Comparison of ENCODE assay signal across 44 cellular contexts in genomic region chr17:3127451-3127850, GRCh38. TPM values are rescaled to one million over a fixed set of nuclear protein-coding genes. Genes with fewer than 3 reads are reported as not detected.
"Had no signal": no experiment of that assay in that cellular context is flagged by ENCODE, and none has a peak within 500 bp of the region (broad histone marks: within the 10 kb centered on the region; RNA-seq: fewer than 3 reads in every experiment).

Gene OR1G1, minus strand, starts transcription at chr17:3127551. Its CDS starts 0 bp downstream, at chr17:3127551.

- ATAC-seq: activated naive CD4-positive, alpha-beta T cell treated with anti-CD3 and anti-CD28 coated beads, Interleukin-2, amount 50 U/mL, for 72 hours; activated naive CD8-positive, alpha-beta T cell treated with anti-CD3 and anti-CD28 coated beads, Interleukin-2, amount 50 U/mL, for 24 hours; activated T-cell treated with anti-CD3 and anti-CD28 coated beads, Interleukin-2, amount 50 U/mL, for 4 hours; activated T-cell treated with anti-CD3 and anti-CD28 coated beads, Interleukin-2, amount 50 U/mL, for 72 hours; activated T-helper 17 cell treated with anti-CD3 and anti-CD28 coated beads, Interleukin-2, amount 50 U/mL, for 72 hours; body of pancreas had no signal

- H3K27me3 ChIP-seq: ascending aorta, body of pancreas, brain microvascular endothelial cell, cardiac muscle cell had no signal

- H3K27ac Mint-ChIP-seq: activated naive CD4-positive, alpha-beta T cell treated with anti-CD3 and anti-CD28 coated beads for 36 hours; activated naive CD4-positive, alpha-beta T cell treated with anti-CD3 and anti-CD28 coated beads, Interleukin-2, amount 10 ng/mL, durations not matched to agents 7 days and 5 days; activated naive CD4-positive, alpha-beta T cell treated with anti-CD3 and anti-CD28 coated beads, Interleukin-2, amount 50 U/mL, for 24 hours; activated naive CD8-positive, alpha-beta T cell; activated naive CD8-positive, alpha-beta T cell treated with anti-CD3 and anti-CD28 coated beads for 36 hours; activated naive CD8-positive, alpha-beta T cell treated with anti-CD3 and anti-CD28 coated beads, Interleukin-2, amount 10 ng/mL, durations not matched to agents 7 days and 5 days; activated naive CD8-positive, alpha-beta T cell treated with anti-CD3 and anti-CD28 coated beads, Interleukin-2, amount 50 U/mL, for 24 hours; activated T-cell treated with anti-CD3 and anti-CD28 coated beads, Interleukin-2, amount 50 U/mL, for 24 hours; activated T-cell treated with anti-CD3 and anti-CD28 coated beads, Interleukin-2, amount 50 U/mL, for 72 hours; activated T-helper 1 cell treated with anti-CD3 and anti-CD28 coated beads, Interleukin-12 subunit alpha, Interleukin-12 subunit beta, Interleukin-2, Interleukin-4 antibody, amounts not matched to agents 30 ng/mL and 10 ng/mL and 1 ng/mL, durations not matched to agents 14 hours and 24 hours and 36 hours; activated T-helper 17 cell treated with anti-CD3 and anti-CD28 coated beads, Interleukin-2, amount 50 U/mL, for 72 hours; activated T-helper 2 cell treated with anti-CD3 and anti-CD28 coated beads, Interferon-gamma antibody, Interleukin-2, Interleukin-4, amounts not matched to agents 10 μg/mL and 5 μg/mL and 100 μg/mL, durations not matched to agents 14 hours and 24 hours and 36 hours; brain had no signal

- H3K27me3 Mint-ChIP-seq: activated naive CD4-positive, alpha-beta T cell treated with anti-CD3 and anti-CD28 coated beads, Interleukin-2, amount 10 ng/mL, durations not matched to agents 7 days and 5 days had no signal

- DNase-seq: activated effector memory CD4-positive, alpha-beta T cell treated with anti-CD3 and anti-CD28 coated beads, Interleukin-2, amount 50 U/mL, for 16 hours; activated effector memory CD4-positive, alpha-beta T cell treated with Interleukin-2 at 50 U/mL for 16 hours; activated gamma-delta T cell; activated gamma-delta T cell treated with Interleukin-2 at 50 U/mL for 16 hours; activated naive CD4-positive, alpha-beta T cell; activated naive CD4-positive, alpha-beta T cell treated with anti-CD3 and anti-CD28 coated beads for 36 hours; activated naive CD4-positive, alpha-beta T cell treated with anti-CD3 and anti-CD28 coated beads, Interleukin-2, amount 10 ng/mL, durations not matched to agents 7 days and 5 days; activated naive CD4-positive, alpha-beta T cell treated with anti-CD3 and anti-CD28 coated beads, Interleukin-2, amount 50 U/mL, for 16 hours; activated naive CD4-positive, alpha-beta T cell treated with Interleukin-2 at 50 U/mL for 16 hours; activated naive CD8-positive, alpha-beta T cell treated with anti-CD3 and anti-CD28 coated beads for 36 hours; activated naive CD8-positive, alpha-beta T cell treated with anti-CD3 and anti-CD28 coated beads, Interleukin-2, amount 10 ng/mL, durations not matched to agents 7 days and 5 days; activated naive CD8-positive, alpha-beta T cell treated with anti-CD3 and anti-CD28 coated beads, Interleukin-2, amount 50 U/mL, for 24 hours; activated T-cell treated with anti-CD3 and anti-CD28 coated beads, Interleukin-2, amount 50 U/mL, for 1 hour; activated T-cell treated with anti-CD3 and anti-CD28 coated beads, Interleukin-2, amount 50 U/mL, for 24 hours; activated T-cell treated with anti-CD3 and anti-CD28 coated beads, Interleukin-2, amount 50 U/mL, for 4 hours; activated T-cell treated with anti-CD3 and anti-CD28 coated beads, Interleukin-2, amount 50 U/mL, for 48 hours; activated T-cell treated with anti-CD3 and anti-CD28 coated beads, Interleukin-2, amount 50 U/mL, for 72 hours; adrenal gland; amniotic stem cell; amygdala; anterior cingulate cortex; aorta; body of pancreas; brain microvascular endothelial cell; caudate nucleus; central memory CD4-positive, alpha-beta T cell; cerebellar nuclear complex had no signal

- H3K4me3 Mint-ChIP-seq: activated naive CD4-positive, alpha-beta T cell treated with anti-CD3 and anti-CD28 coated beads for 36 hours; activated naive CD4-positive, alpha-beta T cell treated with anti-CD3 and anti-CD28 coated beads, Interleukin-2, amount 10 ng/mL, durations not matched to agents 7 days and 5 days; activated naive CD4-positive, alpha-beta T cell treated with anti-CD3 and anti-CD28 coated beads, Interleukin-2, amount 50 U/mL, for 24 hours; activated naive CD8-positive, alpha-beta T cell; activated naive CD8-positive, alpha-beta T cell treated with anti-CD3 and anti-CD28 coated beads for 36 hours; activated naive CD8-positive, alpha-beta T cell treated with anti-CD3 and anti-CD28 coated beads, Interleukin-2, amount 10 ng/mL, durations not matched to agents 7 days and 5 days; activated naive CD8-positive, alpha-beta T cell treated with anti-CD3 and anti-CD28 coated beads, Interleukin-2, amount 50 U/mL, for 24 hours; activated T-cell treated with anti-CD3 and anti-CD28 coated beads, Interleukin-2, amount 50 U/mL, for 24 hours; activated T-cell treated with anti-CD3 and anti-CD28 coated beads, Interleukin-2, amount 50 U/mL, for 4 hours; activated T-cell treated with anti-CD3 and anti-CD28 coated beads, Interleukin-2, amount 50 U/mL, for 72 hours; activated T-helper 1 cell treated with anti-CD3 and anti-CD28 coated beads, Interleukin-12 subunit alpha, Interleukin-12 subunit beta, Interleukin-2, Interleukin-4 antibody, amounts not matched to agents 30 ng/mL and 10 ng/mL and 1 ng/mL, durations not matched to agents 14 hours and 24 hours and 36 hours; activated T-helper 17 cell treated with anti-CD3 and anti-CD28 coated beads, Interleukin-2, amount 50 U/mL, for 72 hours; brain; central memory CD8-positive, alpha-beta T cell had no signal

- H3K4me3 ChIP-seq: adrenal gland, ascending aorta, body of pancreas, breast epithelium, cardiac muscle cell had no signal

- H3K27ac ChIP-seq: adrenal gland, ascending aorta, body of pancreas, brain microvascular endothelial cell, breast epithelium, cardiac muscle cell had no signal

- H3K9me3 Mint-ChIP-seq: activated naive CD4-positive, alpha-beta T cell treated with anti-CD3 and anti-CD28 coated beads for 36 hours; activated naive CD4-positive, alpha-beta T cell treated with anti-CD3 and anti-CD28 coated beads, Interleukin-2, amount 10 ng/mL, durations not matched to agents 7 days and 5 days; activated naive CD4-positive, alpha-beta T cell treated with anti-CD3 and anti-CD28 coated beads, Interleukin-2, amount 50 U/mL, for 24 hours; activated naive CD4-positive, alpha-beta T cell treated with anti-CD3 and anti-CD28 coated beads, Interleukin-2, amount 50 U/mL, for 72 hours; activated naive CD8-positive, alpha-beta T cell treated with anti-CD3 and anti-CD28 coated beads for 36 hours; activated naive CD8-positive, alpha-beta T cell treated with anti-CD3 and anti-CD28 coated beads, Interleukin-2, amount 10 ng/mL, durations not matched to agents 7 days and 5 days; activated naive CD8-positive, alpha-beta T cell treated with anti-CD3 and anti-CD28 coated beads, Interleukin-2, amount 50 U/mL, for 24 hours; activated T-cell treated with anti-CD3 and anti-CD28 coated beads, Interleukin-2, amount 50 U/mL, for 24 hours; activated T-cell treated with anti-CD3 and anti-CD28 coated beads, Interleukin-2, amount 50 U/mL, for 4 hours; activated T-cell treated with anti-CD3 and anti-CD28 coated beads, Interleukin-2, amount 50 U/mL, for 72 hours; activated T-helper 1 cell treated with anti-CD3 and anti-CD28 coated beads, Interleukin-12 subunit alpha, Interleukin-12 subunit beta, Interleukin-2, Interleukin-4 antibody, amounts not matched to agents 30 ng/mL and 10 ng/mL and 1 ng/mL, durations not matched to agents 14 hours and 24 hours and 36 hours; activated T-helper 17 cell treated with anti-CD3 and anti-CD28 coated beads, Interleukin-2, amount 50 U/mL, for 72 hours; activated T-helper 2 cell treated with anti-CD3 and anti-CD28 coated beads, Interferon-gamma antibody, Interleukin-2, Interleukin-4, amounts not matched to agents 10 μg/mL and 5 μg/mL and 100 μg/mL, durations not matched to agents 14 hours and 24 hours and 36 hours; central memory CD8-positive, alpha-beta T cell had no signal

- H3K9me3 ChIP-seq: adrenal gland, ascending aorta, body of pancreas, breast epithelium had no signal

- H3K4me1 Mint-ChIP-seq: activated naive CD4-positive, alpha-beta T cell treated with anti-CD3 and anti-CD28 coated beads, Interleukin-2, amount 10 ng/mL, durations not matched to agents 7 days and 5 days; activated naive CD4-positive, alpha-beta T cell treated with anti-CD3 and anti-CD28 coated beads, Interleukin-2, amount 50 U/mL, for 24 hours; activated naive CD8-positive, alpha-beta T cell treated with anti-CD3 and anti-CD28 coated beads for 36 hours; activated naive CD8-positive, alpha-beta T cell treated with anti-CD3 and anti-CD28 coated beads, Interleukin-2, amount 10 ng/mL, durations not matched to agents 7 days and 5 days; activated naive CD8-positive, alpha-beta T cell treated with anti-CD3 and anti-CD28 coated beads, Interleukin-2, amount 50 U/mL, for 24 hours; activated T-helper 17 cell treated with anti-CD3 and anti-CD28 coated beads, Interleukin-2, amount 50 U/mL, for 72 hours; brain; central memory CD8-positive, alpha-beta T cell had no signal

- H3K36me3 Mint-ChIP-seq: activated naive CD4-positive, alpha-beta T cell treated with anti-CD3 and anti-CD28 coated beads, Interleukin-2, amount 10 ng/mL, durations not matched to agents 7 days and 5 days; activated naive CD4-positive, alpha-beta T cell treated with anti-CD3 and anti-CD28 coated beads, Interleukin-2, amount 50 U/mL, for 24 hours; activated naive CD4-positive, alpha-beta T cell treated with anti-CD3 and anti-CD28 coated beads, Interleukin-2, amount 50 U/mL, for 72 hours; activated naive CD8-positive, alpha-beta T cell; activated naive CD8-positive, alpha-beta T cell treated with anti-CD3 and anti-CD28 coated beads for 36 hours; activated naive CD8-positive, alpha-beta T cell treated with anti-CD3 and anti-CD28 coated beads, Interleukin-2, amount 10 ng/mL, durations not matched to agents 7 days and 5 days; brain had no signal

- H3K36me3 ChIP-seq: adrenal gland, ascending aorta, brain microvascular endothelial cell, breast epithelium, cardiac muscle cell had no signal

- H3K4me1 ChIP-seq: adrenal gland, ascending aorta, body of pancreas, breast epithelium had no signal

RNA-seq across cellular contexts. Expression of gene OR1G1, which starts in this region (rescaled TPM):
- total RNA-seq: activated naive CD4-positive, alpha-beta T cell treated with anti-CD3 and anti-CD28 coated beads for 36 hours; activated naive CD4-positive, alpha-beta T cell treated with anti-CD3 and anti-CD28 coated beads, Interleukin-2, amount 50 U/mL, for 72 hours; activated naive CD8-positive, alpha-beta T cell treated with anti-CD3 and anti-CD28 coated beads for 36 hours; activated naive CD8-positive, alpha-beta T cell treated with anti-CD3 and anti-CD28 coated beads, Interleukin-2, amount 10 ng/mL, durations not matched to agents 7 days and 5 days; activated T-cell treated with anti-CD3 and anti-CD28 coated beads, Interleukin-2, amount 50 U/mL, for 4 hours; activated T-cell treated with anti-CD3 and anti-CD28 coated beads, Interleukin-2, amount 50 U/mL, for 72 hours; activated T-helper 1 cell treated with anti-CD3 and anti-CD28 coated beads, Interleukin-12 subunit alpha, Interleukin-12 subunit beta, Interleukin-2, Interleukin-4 antibody, amounts not matched to agents 30 ng/mL and 10 ng/mL and 1 ng/mL, durations not matched to agents 14 hours and 24 hours and 36 hours; activated T-helper 17 cell treated with anti-CD3 and anti-CD28 coated beads, Interleukin-2, amount 50 U/mL, for 72 hours; activated T-helper 2 cell treated with anti-CD3 and anti-CD28 coated beads, Interferon-gamma antibody, Interleukin-2, Interleukin-4, amounts not matched to agents 10 μg/mL and 5 μg/mL and 100 μg/mL, durations not matched to agents 14 hours and 24 hours and 36 hours; adrenal gland; aorta; ascending aorta; astrocyte; body of pancreas; breast epithelium; bronchial epithelial cell; cardiac muscle cell; cardiac septum; cerebellum; chondrocyte had no signal
- polyA plus RNA-seq: adipose tissue, adrenal gland, aorta, cardiac muscle cell had no signal
